18 cellular contexts compared by ENCODE assay signal in genomic region chr11:62513651-62514050, GRCh38.
"Had no signal": no experiment of that assay in that cellular context is flagged by ENCODE, and none has a peak within 500 bp of the region (broad histone marks: within the 10 kb centered on the region; RNA-seq: fewer than 3 reads in every experiment).

No MANE protein-coding gene starts in this region.

- H3K27me3 ChIP-seq: heart right ventricle, tibial nerve, vagina had no signal

- H3K4me3 ChIP-seq: heart right ventricle, lower lobe of right lung, tibial nerve, vagina had no signal

- H3K27me3 Mint-ChIP-seq: activated T-helper 17 cell treated with anti-CD3 and anti-CD28 coated beads, Interleukin-2, amount 50 U/mL, for 72 hours; naive B cell; T-cell had no signal

- DNase-seq: activated CD4-positive, CD25-positive, alpha-beta regulatory T cell treated with anti-CD3 and anti-CD28 coated beads, Interleukin-2, amount 50 U/mL, for 72 hours; activated naive CD4-positive, alpha-beta T cell treated with anti-CD3 and anti-CD28 coated beads, Interleukin-2, amount 10 ng/mL, durations not matched to agents 7 days and 5 days; foreskin melanocyte; heart right ventricle; left colon; lower lobe of right lung; naive B cell; posterior cingulate gyrus; retina; stimulated activated CD4-positive, alpha-beta T cell treated with anti-CD3 and anti-CD28 coated beads, Interleukin-4, amount 100 ng/mL, for 1 hour; stimulated activated naive CD4-positive, alpha-beta T cell treated with Interleukin-2 at 50 U/mL for 16 hours; substantia nigra; T-cell; T1000 had no signal

- H3K4me3 Mint-ChIP-seq: activated naive CD4-positive, alpha-beta T cell treated with anti-CD3 and anti-CD28 coated beads, Interleukin-2, amount 10 ng/mL, durations not matched to agents 7 days and 5 days; activated T-helper 17 cell treated with anti-CD3 and anti-CD28 coated beads, Interleukin-2, amount 50 U/mL, for 72 hours; mesothelial cell of epicardium; naive B cell; T-cell had no signal

- H3K4me1 Mint-ChIP-seq: activated naive CD4-positive, alpha-beta T cell treated with anti-CD3 and anti-CD28 coated beads, Interleukin-2, amount 10 ng/mL, durations not matched to agents 7 days and 5 days had no signal

- H3K9me3 Mint-ChIP-seq: activated naive CD4-positive, alpha-beta T cell treated with anti-CD3 and anti-CD28 coated beads, Interleukin-2, amount 10 ng/mL, durations not matched to agents 7 days and 5 days; activated T-helper 17 cell treated with anti-CD3 and anti-CD28 coated beads, Interleukin-2, amount 50 U/mL, for 72 hours; mesothelial cell of epicardium; naive B cell; T-cell had no signal

- H3K27ac ChIP-seq: lower lobe of right lung had no signal

- H3K27ac Mint-ChIP-seq: activated naive CD4-positive, alpha-beta T cell treated with anti-CD3 and anti-CD28 coated beads, Interleukin-2, amount 10 ng/mL, durations not matched to agents 7 days and 5 days; activated T-helper 17 cell treated with anti-CD3 and anti-CD28 coated beads, Interleukin-2, amount 50 U/mL, for 72 hours; T-cell had no signal

- ATAC-seq: left colon had no signal

- H3K9me3 ChIP-seq: heart right ventricle, lower lobe of right lung, tibial nerve, vagina had no signal
